Comparison of ENCODE assay signal across 8 cellular contexts in the genomic region with DNA sequence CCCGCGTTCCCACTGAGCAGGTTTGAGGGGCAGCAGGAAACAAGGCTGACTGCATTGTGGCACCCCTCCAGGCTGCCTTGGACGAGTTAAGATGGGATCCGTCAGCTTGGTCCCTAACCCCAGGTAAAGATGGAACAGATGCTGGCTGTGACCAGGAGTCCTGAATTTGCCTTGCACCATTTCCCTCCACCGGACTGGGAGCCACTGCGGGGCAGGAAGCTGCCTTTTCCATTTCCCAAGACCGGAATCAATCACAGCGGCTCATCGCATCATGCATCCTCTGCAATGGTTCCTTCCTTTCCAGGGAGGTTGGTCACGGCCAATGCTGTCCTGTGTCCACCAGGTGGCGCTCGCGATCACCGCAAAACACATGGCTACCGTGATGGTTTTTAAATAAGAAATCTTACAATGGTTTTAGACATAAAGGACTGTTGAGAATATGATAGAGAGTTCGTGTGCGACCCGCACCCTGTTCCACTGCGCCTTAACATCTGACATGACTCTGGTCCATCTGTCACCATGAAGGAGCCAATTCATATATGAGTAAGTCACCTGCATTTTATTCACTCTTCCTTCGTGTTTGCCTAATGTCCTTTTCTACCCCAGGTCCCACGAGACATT. TPM values are rescaled to one million over a fixed set of nuclear protein-coding genes. Genes with fewer than 3 reads are reported as not detected.
DNase-seq lines count a peak whose midpoint lies in the region; ATAC-seq, FAIRE-seq and TF ChIP-seq lines count a peak whose summit lies in the region.

No MANE protein-coding gene starts in this region.

- H4K5ac ChIP-seq in H1 (ENCODE audit: insufficient read length, low read depth, low read length) = no peak overlapping the region

- no peak overlapping the region for H2BK5ac ChIP-seq in H1 (ENCODE audit: low read depth, low read length)
- peak overlapping the region; percentile 22 for H2BK5ac ChIP-seq in mesenchymal stem cell (ENCODE audit: low read depth, low read length, poor library complexity, severe bottlenecking)

- H3K36me3 Mint-ChIP-seq in CD8-positive, alpha-beta memory T cell = peaks cover 0 to 2% (median 0%) of the 10 kb centered on the region in 3 donors

- H2BK120ac ChIP-seq in H1 (replicated peaks; ENCODE audit: low read depth, low read length) = no peak overlapping the region
- H2BK120ac ChIP-seq in mesenchymal stem cell (ENCODE audit: low read depth, low read length) = no peak overlapping the region

- H3K79me2 ChIP-seq in H1 (ENCODE audit: control insufficient read depth in 1 of 2, insufficient read depth in 2 of 2, low read length in 2 of 2) = no peaks in the 10 kb centered on the region

- peak overlapping the region; percentile 4 for H3K4me3 ChIP-seq in CD8-positive, alpha-beta memory T cell (ENCODE audit: low read length)
- H3K4me3 ChIP-seq in H1 (ENCODE audit: extremely low read depth in 1 of 4, insufficient read depth in 2 of 4, low read depth in 3 of 4, low read length in 4 of 4) (peak overlapping the region in 2 of 4 experiments; percentile 26 to 36; a peak in 2 of 8 replicates), mesenchymal stem cell (ENCODE audit: insufficient read depth in 1 of 2, low read depth in 1 of 2, low read length in 2 of 2) (peak overlapping the region in 1 of 2 experiments; percentile 67)

- H3K27me3 ChIP-seq in CD8-positive, alpha-beta memory T cell (ENCODE audit: insufficient read depth, low read length, poor library complexity, severe bottlenecking) = no peaks in the 10 kb centered on the region
- no peaks in the 10 kb centered on the region; a peak in 1 of 7 replicates for H3K27me3 ChIP-seq in H1 (replicated peaks in 1 of 4; ENCODE audit: control insufficient read depth in 3 of 4, extremely low read depth in 1 of 4, insufficient read depth in 3 of 4, low read length in 3 of 4)
- H3K27me3 ChIP-seq in mesenchymal stem cell (ENCODE audit: control insufficient read depth in 1 of 2, insufficient read depth in 1 of 2, low read length in 2 of 2) = no peaks in the 10 kb centered on the region

- H3K4me2 ChIP-seq in H1 (ENCODE audit: insufficient read depth in 1 of 2, low read depth in 2 of 2, low read length in 2 of 2) (peak overlapping the region; percentile 4 to 59; a peak in 3 of 4 replicates), mesenchymal stem cell (ENCODE audit: low read length, poor library complexity, severe bottlenecking) (peak overlapping the region; percentile 62)

- H2BK15ac ChIP-seq in H1 (ENCODE audit: low read length) (no peak overlapping the region), mesenchymal stem cell (ENCODE audit: low read depth, poor library complexity, severe bottlenecking) (peak overlapping the region; percentile 83)

- ATAC-seq in HG03045 (IDR thresholded peaks at IDR 0.05; ENCODE audit: unreplicated experiment) = no peak

- H3K4me3 Mint-ChIP-seq in CD8-positive, alpha-beta memory T cell = peak overlapping the region; percentile 7 to 57 (median 16)

- peak; percentile 85 to 87 for TF ChIP-seq RAD21 in H1 (IDR thresholded peaks at IDR 0.05 in 1 of 2, conservative IDR thresholded peaks at IDR 0.05 in 1 of 2; ENCODE audit: low read depth in 2 of 2, low read length in 2 of 2)

- peaks cover 57 to 71% (median 70%) of the 10 kb centered on the region in 3 donors for H3K4me1 Mint-ChIP-seq in CD8-positive, alpha-beta memory T cell

- H3K36me3 ChIP-seq in CD8-positive, alpha-beta memory T cell (ENCODE audit: insufficient read depth, low read length) = no peaks in the 10 kb centered on the region
- H3K36me3 ChIP-seq in H1 (ENCODE audit: control insufficient read depth in 2 of 4, insufficient read depth in 4 of 4, low read length in 3 of 4) (no peaks in the 10 kb centered on the region), mesenchymal stem cell (ENCODE audit: control insufficient read depth in 1 of 2, insufficient read depth in 2 of 2, low read depth in 1 of 2, low read length in 2 of 2) (no peaks in the 10 kb centered on the region)

- H3K56ac ChIP-seq in H1 (replicated peaks; ENCODE audit: insufficient read length, low read depth, low read length) = no peak overlapping the region

- H2BK20ac ChIP-seq in H1 (ENCODE audit: low read length) = 0 out of 2 replicates have a peak overlapping the region, but pooled peaks have one; percentile 19

- POLR2A ChIA-PET in CD8-positive, alpha-beta memory T cell (lab: Charles Lee) = interaction anchor here (0.6 to 1.6 kb wide), 6 partner anchors 38 to 138 kb away, joined by 3 to 12 read pairs (median 3); no protein-coding TSS in a partner anchor
- POLR2A ChIA-PET in H1 (lab: Charles Lee; ENCODE audit: partially characterized antibody) = no interaction called here

- no peak overlapping the region for H3K27ac ChIP-seq in CD8-positive, alpha-beta memory T cell (ENCODE audit: low read depth, low read length)
- H3K27ac ChIP-seq in H1 (ENCODE audit: low read depth, low read length) = no peak overlapping the region
- H3K27ac ChIP-seq in mesenchymal stem cell (ENCODE audit: low read length, poor library complexity, severe bottlenecking) = no peak overlapping the region

- H3K9me3 ChIP-seq in CD8-positive, alpha-beta memory T cell (ENCODE audit: low read length) = no peaks in the 10 kb centered on the region
- no peaks in the 10 kb centered on the region for H3K9me3 ChIP-seq in H1 (ENCODE audit: insufficient read depth in 2 of 2, low read depth in 1 of 2, low read length in 1 of 2)
- H3K9me3 ChIP-seq in mesenchymal stem cell (ENCODE audit: control insufficient read depth, low read length) = no peaks in the 10 kb centered on the region

- DNase-seq in CD8-positive, alpha-beta memory T cell = peak; percentile 65 to 89 (median 81)
- DNase-seq in HUDEP-2 (lab: John Stamatoyannopoulos, UW; ENCODE audit: unreplicated experiment in 76 of 76) = peak in 51 of 76 experiments; percentile 4 to 65 (median 26)
- DNase-seq in NOMO-1 treated with DMSO at 0.1 percent for 48 hours (lab: John Stamatoyannopoulos, UW; ENCODE audit: unreplicated experiment) = peak; percentile 76
- peak in 2 of 3 experiments; percentile 80 to 81 for DNase-seq in activated CD8-positive, alpha-beta memory T cell treated with anti-CD3 and anti-CD28 coated beads for 48 hours (ENCODE audit: low read depth in 2 of 3, low spot score in 2 of 3)
- peak; percentile 64 to 89 for DNase-seq in H1 (ENCODE audit: low read depth in 1 of 2, low spot score in 2 of 2)
- DNase-seq in mesenchymal stem cell = peak; percentile 83
- DNase-seq in stimulated activated CD8-positive, alpha-beta memory T cell treated with anti-CD3 and anti-CD28 coated beads, Interleukin-15, amount 100 ng/mL, for 4 hours (ENCODE audit: low read depth in 2 of 2) = peak; percentile 52 to 59

- H4K8ac ChIP-seq in H1 (ENCODE audit: extremely low read depth, insufficient read depth, low read length) = peak overlapping the region; percentile 69; the same call in 1 of the 2 replicates
- H4K8ac ChIP-seq in mesenchymal stem cell (ENCODE audit: low read length) = peak overlapping the region; percentile 74

- no peak overlapping the region for H3K14ac ChIP-seq in H1 (ENCODE audit: insufficient read length)
- no peak overlapping the region for H3K14ac ChIP-seq in mesenchymal stem cell (ENCODE audit: low read length in 2 of 2)

- TF ChIP-seq POLR2A in H1 (IDR thresholded peaks at IDR 0.05; ENCODE audit: control extremely low read depth in 1 of 2, low read depth in 2 of 2, low read length in 2 of 2) = no peak

- no peak overlapping the region for H3K23ac ChIP-seq in H1 (ENCODE audit: insufficient read length)
- no peak overlapping the region for H3K23ac ChIP-seq in mesenchymal stem cell (ENCODE audit: low read length in 2 of 2)

- no peaks in the 10 kb centered on the region for H3K9me3 Mint-ChIP-seq in CD8-positive, alpha-beta memory T cell

- H2BK12ac ChIP-seq in H1 (ENCODE audit: low read depth, low read length) (peak overlapping the region; percentile 62; the same call in 1 of the 2 replicates), mesenchymal stem cell (ENCODE audit: low read length in 2 of 2) (peak overlapping the region in 1 of 2 experiments; percentile 33)

- no peak overlapping the region for H2AK5ac ChIP-seq in H1 (ENCODE audit: low read depth, low read length)
- H2AK5ac ChIP-seq in mesenchymal stem cell (ENCODE audit: low read length, severe bottlenecking) = peak overlapping the region; percentile 83

- FAIRE-seq in H1 (lab: Jason Lieb, UNC) = peak; percentile 95

- H4K20me1 ChIP-seq in H1 (replicated peaks in 1 of 2; ENCODE audit: control insufficient read depth in 1 of 2, insufficient read depth in 2 of 2, low read length in 2 of 2) = no peaks in the 10 kb centered on the region

- peak; percentile 71 to 93 (median 87) for TF ChIP-seq CTCF in H1 (IDR thresholded peaks at IDR 0.05; ENCODE audit: control extremely low read depth in 1 of 3, insufficient read depth in 1 of 3, low read depth in 1 of 3, low read length in 3 of 3)

- 14% methylated on average over 19 of the region's 21 CpGs; no CpG with 5 or more reads in 1 of the 2 experiments for WGBS in H1 (ENCODE audit: extremely low coverage in 1 of 2, insufficient coverage in 1 of 2, insufficient read length in 1 of 2, insufficient replicate concordance in 2 of 2, low coverage in 1 of 2, low lambda C conversion rate in 2 of 2, missing lambda C conversion rate in 1 of 2), 2 experiments
- WGBS in mesenchymal stem cell = 20% methylated on average over 19 of the region's 21 CpGs

- no peak overlapping the region for H3K4ac ChIP-seq in H1 (replicated peaks; ENCODE audit: insufficient read length, low read depth, low read length)
- H3K4ac ChIP-seq in mesenchymal stem cell (ENCODE audit: low read depth in 1 of 2, low read length in 2 of 2) = peak overlapping the region in 1 of 2 experiments; percentile 12

- H3K27me3 Mint-ChIP-seq in CD8-positive, alpha-beta memory T cell = peaks cover 0 to 4% of the 10 kb centered on the region in 2 donors

- no peaks in the 10 kb centered on the region for H3K79me1 ChIP-seq in H1 (ENCODE audit: low read depth, low read length)
- H3K79me1 ChIP-seq in mesenchymal stem cell (replicated peaks; ENCODE audit: low read length, poor library complexity, severe bottlenecking) = no peaks in the 10 kb centered on the region

- H4K91ac ChIP-seq in H1 (replicated peaks; ENCODE audit: insufficient read length, low read length) = no peak overlapping the region
- H4K91ac ChIP-seq in mesenchymal stem cell (ENCODE audit: low read length) = peak overlapping the region; percentile 7

- H3K18ac ChIP-seq in H1 (ENCODE audit: extremely low read depth, low read length) = peak overlapping the region; percentile 34; the same call in 1 of the 2 replicates
- H3K18ac ChIP-seq in mesenchymal stem cell (ENCODE audit: low read depth in 1 of 2, low read length in 2 of 2) = peak overlapping the region; percentile 28 to 55

- peak overlapping the region in 7 of 8 donors; percentile 50 to 92 (median 83) for H3K27ac Mint-ChIP-seq in CD8-positive, alpha-beta memory T cell

- TF ChIP-seq EP300 in H1 (IDR thresholded peaks at IDR 0.05; ENCODE audit: borderline replicate concordance in 1 of 2, low read depth in 2 of 2, low read length in 2 of 2) = no peak

- CTCF ChIA-PET in CD8-positive, alpha-beta memory T cell (lab: Charles Lee) = interaction anchor here (0.8 to 8.8 kb wide), 29 partner anchors 9 to 229 kb away, joined by 3 to 118 read pairs (median 5); no protein-coding TSS in a partner anchor
- CTCF ChIA-PET in H1 (lab: Charles Lee; ENCODE audit: partially characterized antibody) = interaction anchor here (0.6 to 9.7 kb wide), 41 partner anchors 9 to 708 kb away, joined by 3 to 64 read pairs (median 4); a partner anchor contains a TSS

- no peaks in the 10 kb centered on the region for H3K23me2 ChIP-seq in H1 (ENCODE audit: low read depth, low read length)

- peak overlapping the region; percentile 98 for H2AFZ ChIP-seq in H1 (ENCODE audit: low read length)
- no peak overlapping the region for H2AFZ ChIP-seq in mesenchymal stem cell (ENCODE audit: low read depth, low read length)

- H3K9ac ChIP-seq in H1 (replicated peaks in 1 of 4; ENCODE audit: extremely low read depth in 1 of 4, low read depth in 3 of 4, low read length in 3 of 4) (no peak overlapping the region), mesenchymal stem cell (ENCODE audit: low read length) (peak overlapping the region; percentile 73)

- H3K4me1 ChIP-seq in CD8-positive, alpha-beta memory T cell (ENCODE audit: insufficient read depth, low read length) = peaks cover 85% of the 10 kb centered on the region
- H3K4me1 ChIP-seq in H1 (replicated peaks in 1 of 4; ENCODE audit: control insufficient read depth in 3 of 4, insufficient read depth in 4 of 4, low read length in 3 of 4) = peaks cover 3 to 16% (median 11%) of the 10 kb centered on the region in 4 experiments; a peak in 6 of 7 replicates
- peaks cover 15% of the 10 kb centered on the region for H3K4me1 ChIP-seq in mesenchymal stem cell (ENCODE audit: control insufficient read depth, insufficient read depth, low read depth, low read length)

RNA-seq across cellular contexts. Expression of a gene that starts 6.8 kb away (rescaled TPM):
- total RNA-seq in CD8-positive, alpha-beta memory T cell = 1 to 10 TPM; 6.7 to 7.7 TPM
- 7.8 TPM for polyA plus RNA-seq in CD8-positive, alpha-beta memory T cell
- total RNA-seq in H1 (2021; fragmentation: NEBNext Ultra II Directional; extraction: Animal tissue kit (Norgen Biotek cat#: 25700)) = 19.0 and 19.6 TPM in 2 replicates
- 9.6 and 13.6 TPM in 2 replicates for polyA plus RNA-seq in H1 (2011; rRNA removed)
- polyA plus RNA-seq in H1 (2011; cell fraction: cytosol; rRNA removed) = 14.1 TPM
- 14.5 TPM for polyA plus RNA-seq in H1 (2011; cell fraction: nucleus; rRNA removed)
- polyA plus RNA-seq in H1 (2012, experiment 1 of 2) = 12.3 to 15.0 TPM (median 12.8 TPM) in 4 replicates
- polyA plus RNA-seq in H1 (2012, experiment 2 of 2) = 6.5 TPM
- 6.0 TPM for polyA plus RNA-seq in H1 (2013, experiment 1 of 2)
- 5.3 TPM for polyA plus RNA-seq in H1 (2013, experiment 2 of 2)
- polyA minus RNA-seq in H1 (2011; rRNA and poly(A)+ RNA removed) = 15.7 and 18.2 TPM in 2 replicates
- 18.6 TPM for polyA minus RNA-seq in H1 (2011; cell fraction: cytosol; rRNA and poly(A)+ RNA removed)
- 16.5 TPM for polyA minus RNA-seq in H1 (2011; cell fraction: nucleus; rRNA and poly(A)+ RNA removed)
- polyA plus RNA-seq in mesenchymal stem cell (2013, experiment 1 of 2) = 13.8 TPM
- 14.8 TPM for polyA plus RNA-seq in mesenchymal stem cell (2013, experiment 2 of 2)

Comparison
In these comparisons a context has a peak if more than half of its experiments do, and no peak if none do; other contexts are left out.
1. DNase-seq: peak in every context shown above with its lines; median percentile 83 in mesenchymal stem cell; 81 in CD8-positive, alpha-beta memory T cell; 80 in activated CD8-positive, alpha-beta memory T cell treated with anti-CD3 and anti-CD28 coated beads for 48 hours; 76 in H1; 76 in NOMO-1 treated with DMSO at 0.1 percent for 48 hours; 56 in stimulated activated CD8-positive, alpha-beta memory T cell treated with anti-CD3 and anti-CD28 coated beads, Interleukin-15, amount 100 ng/mL, for 4 hours; 26 in HUDEP-2.